In genomic region chr6:13873288-13874190, GRCh38 we compare ENCODE assay signal across 1 cellular context.
A peak's percentile ranks its signal among the peaks of the same experiment; 100 is the strongest.
TF ChIP-seq lines count a peak whose summit lies in the region.

No MANE protein-coding gene starts in this region.

TF ChIP-seq in HepG2, 621 proteins besides CTCF, POLR2A, EP300 and RAD21 (continued from another document and continues in another):
- TF ChIP-seq ZNF720 (CRISPR knock-in tag; IDR thresholded peaks at IDR 0.05) (peak; percentile 88; the same call in 1 of the 2 replicates), ATF2 (CRISPR knock-in tag; IDR thresholded peaks at IDR 0.05) (peak; percentile 71; the same call in 1 of the 2 replicates), SALL2 (CRISPR knock-in tag; IDR thresholded peaks at IDR 0.05) (peak; percentile 68; the same call in 1 of the 2 replicates), ZFP1 (CRISPR knock-in tag; IDR thresholded peaks at IDR 0.05) (no peak), NCOA1 (CRISPR knock-in tag; IDR thresholded peaks at IDR 0.05) (peak; percentile 39; the same call in 1 of the 2 replicates), TERF1 (CRISPR knock-in tag; IDR thresholded peaks at IDR 0.05) (peak; percentile 64), ZSCAN21 (CRISPR knock-in tag; IDR thresholded peaks at IDR 0.05; ENCODE audit: borderline replicate concordance) (peak; percentile 94), GPN1 (CRISPR knock-in tag; IDR thresholded peaks at IDR 0.05; ENCODE audit: borderline replicate concordance) (peak; percentile 54; the same call in 1 of the 2 replicates), STAT6 (CRISPR knock-in tag; IDR thresholded peaks at IDR 0.05; ENCODE audit: borderline replicate concordance) (0 out of 2 replicates have a peak, but pooled peaks have one; percentile 34), ZNF563 (CRISPR knock-in tag; IDR thresholded peaks at IDR 0.05) (peak; percentile 97; the same call in 1 of the 2 replicates), ZFP36 (IDR thresholded peaks at IDR 0.05; ENCODE audit: borderline replicate concordance, low read depth, low read length, partially characterized antibody) (no peak), ZNF17 (CRISPR knock-in tag; IDR thresholded peaks at IDR 0.05) (peak; percentile 38; the same call in 1 of the 2 replicates), ZMYM4 (CRISPR knock-in tag; IDR thresholded peaks at IDR 0.05) (peak; percentile 97), PHF20 (CRISPR knock-in tag; IDR thresholded peaks at IDR 0.05) (0 out of 2 replicates have a peak, but pooled peaks have one; percentile 56), ZNF737 (CRISPR knock-in tag; IDR thresholded peaks at IDR 0.05; ENCODE audit: borderline replicate concordance) (peak; percentile 94; the same call in 1 of the 2 replicates), ZFAT (CRISPR knock-in tag; conservative IDR thresholded peaks at IDR 0.05) (no peak), PCBP1 (IDR thresholded peaks at IDR 0.05; ENCODE audit: borderline replicate concordance, low read depth, low read length) (no peak), HOXA7 (CRISPR knock-in tag; IDR thresholded peaks at IDR 0.05) (0 out of 2 replicates have a peak, but pooled peaks have one; percentile 76), POLR2AphosphoS2 (IDR thresholded peaks at IDR 0.05; ENCODE audit: low read depth, low read length) (no peak), NBN (conservative IDR thresholded peaks at IDR 0.05) (no peak), ETS1 (CRISPR knock-in tag; IDR thresholded peaks at IDR 0.05) (peak; percentile 85; the same call in 1 of the 2 replicates)
- TF ChIP-seq, protein P1, sequence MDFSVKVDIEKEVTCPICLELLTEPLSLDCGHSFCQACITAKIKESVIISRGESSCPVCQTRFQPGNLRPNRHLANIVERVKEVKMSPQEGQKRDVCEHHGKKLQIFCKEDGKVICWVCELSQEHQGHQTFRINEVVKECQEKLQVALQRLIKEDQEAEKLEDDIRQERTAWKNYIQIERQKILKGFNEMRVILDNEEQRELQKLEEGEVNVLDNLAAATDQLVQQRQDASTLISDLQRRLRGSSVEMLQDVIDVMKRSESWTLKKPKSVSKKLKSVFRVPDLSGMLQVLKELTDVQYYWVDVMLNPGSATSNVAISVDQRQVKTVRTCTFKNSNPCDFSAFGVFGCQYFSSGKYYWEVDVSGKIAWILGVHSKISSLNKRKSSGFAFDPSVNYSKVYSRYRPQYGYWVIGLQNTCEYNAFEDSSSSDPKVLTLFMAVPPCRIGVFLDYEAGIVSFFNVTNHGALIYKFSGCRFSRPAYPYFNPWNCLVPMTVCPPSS (IDR thresholded peaks at IDR 0.05), result no peak
- TF ChIP-seq, protein P2, sequence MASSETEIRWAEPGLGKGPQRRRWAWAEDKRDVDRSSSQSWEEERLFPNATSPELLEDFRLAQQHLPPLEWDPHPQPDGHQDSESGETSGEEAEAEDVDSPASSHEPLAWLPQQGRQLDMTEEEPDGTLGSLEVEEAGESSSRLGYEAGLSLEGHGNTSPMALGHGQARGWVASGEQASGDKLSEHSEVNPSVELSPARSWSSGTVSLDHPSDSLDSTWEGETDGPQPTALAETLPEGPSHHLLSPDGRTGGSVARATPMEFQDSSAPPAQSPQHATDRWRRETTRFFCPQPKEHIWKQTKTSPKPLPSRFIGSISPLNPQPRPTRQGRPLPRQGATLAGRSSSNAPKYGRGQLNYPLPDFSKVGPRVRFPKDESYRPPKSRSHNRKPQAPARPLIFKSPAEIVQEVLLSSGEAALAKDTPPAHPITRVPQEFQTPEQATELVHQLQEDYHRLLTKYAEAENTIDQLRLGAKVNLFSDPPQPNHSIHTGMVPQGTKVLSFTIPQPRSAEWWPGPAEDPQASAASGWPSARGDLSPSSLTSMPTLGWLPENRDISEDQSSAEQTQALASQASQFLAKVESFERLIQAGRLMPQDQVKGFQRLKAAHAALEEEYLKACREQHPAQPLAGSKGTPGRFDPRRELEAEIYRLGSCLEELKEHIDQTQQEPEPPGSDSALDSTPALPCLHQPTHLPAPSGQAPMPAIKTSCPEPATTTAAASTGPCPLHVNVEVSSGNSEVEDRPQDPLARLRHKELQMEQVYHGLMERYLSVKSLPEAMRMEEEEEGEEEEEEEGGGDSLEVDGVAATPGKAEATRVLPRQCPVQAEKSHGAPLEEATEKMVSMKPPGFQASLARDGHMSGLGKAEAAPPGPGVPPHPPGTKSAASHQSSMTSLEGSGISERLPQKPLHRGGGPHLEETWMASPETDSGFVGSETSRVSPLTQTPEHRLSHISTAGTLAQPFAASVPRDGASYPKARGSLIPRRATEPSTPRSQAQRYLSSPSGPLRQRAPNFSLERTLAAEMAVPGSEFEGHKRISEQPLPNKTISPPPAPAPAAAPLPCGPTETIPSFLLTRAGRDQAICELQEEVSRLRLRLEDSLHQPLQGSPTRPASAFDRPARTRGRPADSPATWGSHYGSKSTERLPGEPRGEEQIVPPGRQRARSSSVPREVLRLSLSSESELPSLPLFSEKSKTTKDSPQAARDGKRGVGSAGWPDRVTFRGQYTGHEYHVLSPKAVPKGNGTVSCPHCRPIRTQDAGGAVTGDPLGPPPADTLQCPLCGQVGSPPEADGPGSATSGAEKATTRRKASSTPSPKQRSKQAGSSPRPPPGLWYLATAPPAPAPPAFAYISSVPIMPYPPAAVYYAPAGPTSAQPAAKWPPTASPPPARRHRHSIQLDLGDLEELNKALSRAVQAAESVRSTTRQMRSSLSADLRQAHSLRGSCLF (CRISPR knock-in tag; IDR thresholded peaks at IDR 0.05; ENCODE audit: borderline replicate concordance), result peak; percentile 90; the same call in 1 of the 2 replicates
- TF ChIP-seq, protein P3, sequence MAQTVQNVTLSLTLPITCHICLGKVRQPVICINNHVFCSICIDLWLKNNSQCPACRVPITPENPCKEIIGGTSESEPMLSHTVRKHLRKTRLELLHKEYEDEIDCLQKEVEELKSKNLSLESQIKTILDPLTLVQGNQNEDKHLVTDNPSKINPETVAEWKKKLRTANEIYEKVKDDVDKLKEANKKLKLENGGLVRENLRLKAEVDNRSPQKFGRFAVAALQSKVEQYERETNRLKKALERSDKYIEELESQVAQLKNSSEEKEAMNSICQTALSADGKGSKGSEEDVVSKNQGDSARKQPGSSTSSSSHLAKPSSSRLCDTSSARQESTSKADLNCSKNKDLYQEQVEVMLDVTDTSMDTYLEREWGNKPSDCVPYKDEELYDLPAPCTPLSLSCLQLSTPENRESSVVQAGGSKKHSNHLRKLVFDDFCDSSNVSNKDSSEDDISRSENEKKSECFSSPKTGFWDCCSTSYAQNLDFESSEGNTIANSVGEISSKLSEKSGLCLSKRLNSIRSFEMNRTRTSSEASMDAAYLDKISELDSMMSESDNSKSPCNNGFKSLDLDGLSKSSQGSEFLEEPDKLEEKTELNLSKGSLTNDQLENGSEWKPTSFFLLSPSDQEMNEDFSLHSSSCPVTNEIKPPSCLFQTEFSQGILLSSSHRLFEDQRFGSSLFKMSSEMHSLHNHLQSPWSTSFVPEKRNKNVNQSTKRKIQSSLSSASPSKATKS (CRISPR knock-in tag; IDR thresholded peaks at IDR 0.05), result no peak
- TF ChIP-seq, protein P4, sequence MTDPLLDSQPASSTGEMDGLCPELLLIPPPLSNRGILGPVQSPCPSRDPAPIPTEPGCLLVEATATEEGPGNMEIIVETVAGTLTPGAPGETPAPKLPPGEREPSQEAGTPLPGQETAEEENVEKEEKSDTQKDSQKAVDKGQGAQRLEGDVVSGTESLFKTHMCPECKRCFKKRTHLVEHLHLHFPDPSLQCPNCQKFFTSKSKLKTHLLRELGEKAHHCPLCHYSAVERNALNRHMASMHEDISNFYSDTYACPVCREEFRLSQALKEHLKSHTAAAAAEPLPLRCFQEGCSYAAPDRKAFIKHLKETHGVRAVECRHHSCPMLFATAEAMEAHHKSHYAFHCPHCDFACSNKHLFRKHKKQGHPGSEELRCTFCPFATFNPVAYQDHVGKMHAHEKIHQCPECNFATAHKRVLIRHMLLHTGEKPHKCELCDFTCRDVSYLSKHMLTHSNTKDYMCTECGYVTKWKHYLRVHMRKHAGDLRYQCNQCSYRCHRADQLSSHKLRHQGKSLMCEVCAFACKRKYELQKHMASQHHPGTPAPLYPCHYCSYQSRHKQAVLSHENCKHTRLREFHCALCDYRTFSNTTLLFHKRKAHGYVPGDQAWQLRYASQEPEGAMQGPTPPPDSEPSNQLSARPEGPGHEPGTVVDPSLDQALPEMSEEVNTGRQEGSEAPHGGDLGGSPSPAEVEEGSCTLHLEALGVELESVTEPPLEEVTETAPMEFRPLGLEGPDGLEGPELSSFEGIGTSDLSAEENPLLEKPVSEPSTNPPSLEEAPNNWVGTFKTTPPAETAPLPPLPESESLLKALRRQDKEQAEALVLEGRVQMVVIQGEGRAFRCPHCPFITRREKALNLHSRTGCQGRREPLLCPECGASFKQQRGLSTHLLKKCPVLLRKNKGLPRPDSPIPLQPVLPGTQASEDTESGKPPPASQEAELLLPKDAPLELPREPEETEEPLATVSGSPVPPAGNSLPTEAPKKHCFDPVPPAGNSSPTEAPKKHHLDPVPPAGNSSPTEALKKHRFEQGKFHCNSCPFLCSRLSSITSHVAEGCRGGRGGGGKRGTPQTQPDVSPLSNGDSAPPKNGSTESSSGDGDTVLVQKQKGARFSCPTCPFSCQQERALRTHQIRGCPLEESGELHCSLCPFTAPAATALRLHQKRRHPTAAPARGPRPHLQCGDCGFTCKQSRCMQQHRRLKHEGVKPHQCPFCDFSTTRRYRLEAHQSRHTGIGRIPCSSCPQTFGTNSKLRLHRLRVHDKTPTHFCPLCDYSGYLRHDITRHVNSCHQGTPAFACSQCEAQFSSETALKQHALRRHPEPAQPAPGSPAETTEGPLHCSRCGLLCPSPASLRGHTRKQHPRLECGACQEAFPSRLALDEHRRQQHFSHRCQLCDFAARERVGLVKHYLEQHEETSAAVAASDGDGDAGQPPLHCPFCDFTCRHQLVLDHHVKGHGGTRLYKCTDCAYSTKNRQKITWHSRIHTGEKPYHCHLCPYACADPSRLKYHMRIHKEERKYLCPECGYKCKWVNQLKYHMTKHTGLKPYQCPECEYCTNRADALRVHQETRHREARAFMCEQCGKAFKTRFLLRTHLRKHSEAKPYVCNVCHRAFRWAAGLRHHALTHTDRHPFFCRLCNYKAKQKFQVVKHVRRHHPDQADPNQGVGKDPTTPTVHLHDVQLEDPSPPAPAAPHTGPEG (CRISPR knock-in tag; IDR thresholded peaks at IDR 0.05), result peak; percentile 96
- TF ChIP-seq, protein P5, sequence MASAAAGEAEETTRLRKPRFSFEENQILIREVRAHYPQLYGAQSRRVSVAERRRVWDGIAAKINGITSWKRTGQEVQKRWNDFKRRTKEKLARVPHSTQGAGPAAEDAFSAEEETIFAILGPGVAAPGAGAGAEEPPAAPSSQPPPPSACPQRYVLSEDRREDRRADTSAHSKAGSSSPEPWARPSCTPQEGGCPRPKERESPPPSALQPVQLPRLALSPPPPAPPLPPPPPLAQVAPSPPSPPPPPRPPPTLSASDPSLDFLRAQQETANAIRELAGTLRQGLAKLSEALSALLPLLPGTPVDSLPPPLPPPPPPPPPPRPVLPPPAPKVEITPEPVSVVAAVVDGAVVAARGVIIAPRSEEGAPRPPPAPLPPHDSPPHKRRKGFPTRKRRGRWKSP (CRISPR knock-in tag; IDR thresholded peaks at IDR 0.05), result peak; percentile 72
